In genomic region chr19:18304496-18305312, GRCh38 we compare ENCODE assay signal across 8 cellular contexts. TPM values are rescaled to one million over a fixed set of nuclear protein-coding genes. Genes with fewer than 3 reads are reported as not detected.
DNase-seq lines count a peak whose midpoint lies in the region; ATAC-seq, FAIRE-seq and TF ChIP-seq lines count a peak whose summit lies in the region.

No MANE protein-coding gene starts in this region.

- peaks cover 36% of the 10 kb centered on the region for H3K4me1 Mint-ChIP-seq in HFFc6 (ENCODE audit: low read depth)
- peaks cover 10 to 26% of the 10 kb centered on the region in 2 donors for H3K4me1 Mint-ChIP-seq in natural killer cell treated with Interleukin-12 subunit alpha and Interleukin-12 subunit beta and Interleukin-15 and Interleukin-18, amount 100 ng/mL, for 72 hours (ENCODE audit: low read depth in 2 of 2)

- H3K9me3 ChIP-seq in Peyer's patch, result no peaks in the 10 kb centered on the region

- peak; percentile 90 for ATAC-seq in natural killer cell treated with Interleukin-12 subunit alpha and Interleukin-12 subunit beta and Interleukin-15 and Interleukin-18, amount 100 ng/mL, for 72 hours
- no peak for ATAC-seq in GM19397 (IDR thresholded peaks at IDR 0.05; ENCODE audit: unreplicated experiment)

- DNase-seq in D721Med (ENCODE audit: insufficient read length, low spot score) (peak; percentile 26), HFFc6 (peak; percentile 75), Peyer's patch (peak; percentile 82 to 90 (median 86)), fibroblast of pulmonary artery (ENCODE audit: low read depth) (peak; percentile 78)
- peak; percentile 80 for DNase-seq in activated T-helper 9 cell treated with anti-CD3 and anti-CD28 coated beads, Interleukin-2, amount 50 U/mL, for 16 hours (ENCODE audit: low read depth)
- DNase-seq in natural killer cell treated with Interleukin-12 subunit alpha and Interleukin-12 subunit beta and Interleukin-15 and Interleukin-18, amount 100 ng/mL, for 72 hours (ENCODE audit: low spot score), result peak; percentile 92
- peak; percentile 85 for DNase-seq in stimulated activated naive CD4-positive, alpha-beta T cell treated with Interleukin-2 at 50 U/mL for 16 hours (lab: John Stamatoyannopoulos, UW)

- peak; percentile 45 to 77 for TF ChIP-seq POLR2A in Peyer's patch (IDR thresholded peaks at IDR 0.05)

- H3K9me3 Mint-ChIP-seq in HFFc6, result 0 out of 2 replicates have a peak, but pooled peaks cover 3% of the 10 kb centered on the region
- no peaks in the 10 kb centered on the region for H3K9me3 Mint-ChIP-seq in natural killer cell treated with Interleukin-12 subunit alpha and Interleukin-12 subunit beta and Interleukin-15 and Interleukin-18, amount 100 ng/mL, for 72 hours

- peak overlapping the region; percentile 25 to 49 (median 46) for H3K4me3 ChIP-seq in Peyer's patch
- peak overlapping the region; percentile 46 for H3K4me3 ChIP-seq in fibroblast of pulmonary artery (replicated peaks; ENCODE audit: low read depth, low read length)

- H3K36me3 Mint-ChIP-seq in HFFc6 (ENCODE audit: low read depth), result peaks cover 8% of the 10 kb centered on the region; the same call in 1 of the 2 replicates
- H3K36me3 Mint-ChIP-seq in natural killer cell treated with Interleukin-12 subunit alpha and Interleukin-12 subunit beta and Interleukin-15 and Interleukin-18, amount 100 ng/mL, for 72 hours, result no peaks in the 10 kb centered on the region

- peaks cover 1% of the 10 kb centered on the region; the same call in 1 of the 2 replicates for H3K27me3 Mint-ChIP-seq in HFFc6 (ENCODE audit: insufficient read depth)
- no peaks in the 10 kb centered on the region for H3K27me3 Mint-ChIP-seq in natural killer cell treated with Interleukin-12 subunit alpha and Interleukin-12 subunit beta and Interleukin-15 and Interleukin-18, amount 100 ng/mL, for 72 hours

- H3K27ac Mint-ChIP-seq in HFFc6, result peak overlapping the region; percentile 100
- H3K27ac Mint-ChIP-seq in natural killer cell treated with Interleukin-12 subunit alpha and Interleukin-12 subunit beta and Interleukin-15 and Interleukin-18, amount 100 ng/mL, for 72 hours, result peak overlapping the region; percentile 96 to 98

- no peak for FAIRE-seq in D721Med (lab: Jason Lieb, UNC)

- peaks cover 6 to 67% (median 36%) of the 10 kb centered on the region in 4 donors for H3K4me1 ChIP-seq in Peyer's patch

- peaks cover 0 to 9% (median 0%) of the 10 kb centered on the region in 3 donors for H3K36me3 ChIP-seq in Peyer's patch

- TF ChIP-seq CTCF in D721Med (IDR thresholded peaks at IDR 0.05; ENCODE audit: insufficient read depth, missing control alignments) (no peak), HFFc6 (IDR thresholded peaks at IDR 0.05) (no peak), Peyer's patch (IDR thresholded peaks at IDR 0.05) (no peak), fibroblast of pulmonary artery (IDR thresholded peaks at IDR 0.05; ENCODE audit: low read length, missing control alignments) (no peak)

- H3K4me3 Mint-ChIP-seq in HFFc6, result peak overlapping the region; percentile 90
- peak overlapping the region; percentile 97 for H3K4me3 Mint-ChIP-seq in natural killer cell treated with Interleukin-12 subunit alpha and Interleukin-12 subunit beta and Interleukin-15 and Interleukin-18, amount 100 ng/mL, for 72 hours

- peak overlapping the region; percentile 92 to 98 (median 94) for H3K27ac ChIP-seq in Peyer's patch

- H3K27me3 ChIP-seq in Peyer's patch, result no peaks in the 10 kb centered on the region

RNA-seq across cellular contexts. Expression of gene LSM4, which starts 18.2 kb away (rescaled TPM):
- total RNA-seq in HFFc6 (2021; fragmentation: NEBNext Ultra II Directional; extraction: Animal tissue kit (Norgen Biotek cat#: 25700)), result 100 to 1,000 TPM; 175 to 217 (median 202) TPM
- 100 to 1,000 TPM; 102 to 193 (median 178) TPM for total RNA-seq in Peyer's patch
- total RNA-seq in natural killer cell treated with Interleukin-12 subunit alpha and Interleukin-12 subunit beta and Interleukin-15 and Interleukin-18, amount 100 ng/mL, for 72 hours, result 100 to 1,000 TPM; 153 to 223 TPM

RNA-seq across cellular contexts. Expression of gene JUND, which starts 23.3 kb away (rescaled TPM):
- total RNA-seq in HFFc6 (2021; fragmentation: NEBNext Ultra II Directional; extraction: Animal tissue kit (Norgen Biotek cat#: 25700)), result 10 to 100 TPM; 70.3 to 99.9 (median 91.7) TPM
- total RNA-seq in Peyer's patch, result 100 to 1,000 TPM; 629 to 753 (median 680) TPM
- total RNA-seq in natural killer cell treated with Interleukin-12 subunit alpha and Interleukin-12 subunit beta and Interleukin-15 and Interleukin-18, amount 100 ng/mL, for 72 hours, result 100 to 1,000 TPM; 218 to 267 TPM

RNA-seq across cellular contexts. Expression of gene IQCN, which starts 30.5 kb away (rescaled TPM):
- total RNA-seq in HFFc6 (2021; fragmentation: NEBNext Ultra II Directional; extraction: Animal tissue kit (Norgen Biotek cat#: 25700)), result under 1 TPM; 0.40 to 0.87 (median 0.55) TPM
- total RNA-seq in Peyer's patch, result 10 to 100 TPM in 2 of 4 donors, 1 to 10 TPM in 2; 7.4 to 40.2 (median 17.0) TPM
- 1 to 10 TPM; 1.5 to 4.0 TPM for total RNA-seq in natural killer cell treated with Interleukin-12 subunit alpha and Interleukin-12 subunit beta and Interleukin-15 and Interleukin-18, amount 100 ng/mL, for 72 hours

RNA-seq across cellular contexts. Expression of gene PGPEP1, which starts 35.7 kb away (rescaled TPM):
- total RNA-seq in HFFc6 (2021; fragmentation: NEBNext Ultra II Directional; extraction: Animal tissue kit (Norgen Biotek cat#: 25700)), result 10 to 100 TPM; 30.5 to 54.1 (median 32.4) TPM
- 100 to 1,000 TPM in 1 of 4 donors, 10 to 100 TPM in 3; 45.4 to 138 (median 89.2) TPM for total RNA-seq in Peyer's patch
- total RNA-seq in natural killer cell treated with Interleukin-12 subunit alpha and Interleukin-12 subunit beta and Interleukin-15 and Interleukin-18, amount 100 ng/mL, for 72 hours, result 10 to 100 TPM; 42.1 to 50.7 TPM

Comparison
In these comparisons a context has a peak if more than half of its experiments do, and no peak if none do; other contexts are left out.
1. DNase-seq: peak in every context shown above with its lines; median percentile 92 in natural killer cell treated with Interleukin-12 subunit alpha and Interleukin-12 subunit beta and Interleukin-15 and Interleukin-18, amount 100 ng/mL, for 72 hours; 86 in Peyer's patch; 85 in stimulated activated naive CD4-positive, alpha-beta T cell treated with Interleukin-2 at 50 U/mL for 16 hours; 80 in activated T-helper 9 cell treated with anti-CD3 and anti-CD28 coated beads, Interleukin-2, amount 50 U/mL, for 16 hours; 78 in fibroblast of pulmonary artery; 75 in HFFc6; 26 in D721Med.